Comparison of ENCODE assay signal across 14 cellular contexts in the genomic region with DNA sequence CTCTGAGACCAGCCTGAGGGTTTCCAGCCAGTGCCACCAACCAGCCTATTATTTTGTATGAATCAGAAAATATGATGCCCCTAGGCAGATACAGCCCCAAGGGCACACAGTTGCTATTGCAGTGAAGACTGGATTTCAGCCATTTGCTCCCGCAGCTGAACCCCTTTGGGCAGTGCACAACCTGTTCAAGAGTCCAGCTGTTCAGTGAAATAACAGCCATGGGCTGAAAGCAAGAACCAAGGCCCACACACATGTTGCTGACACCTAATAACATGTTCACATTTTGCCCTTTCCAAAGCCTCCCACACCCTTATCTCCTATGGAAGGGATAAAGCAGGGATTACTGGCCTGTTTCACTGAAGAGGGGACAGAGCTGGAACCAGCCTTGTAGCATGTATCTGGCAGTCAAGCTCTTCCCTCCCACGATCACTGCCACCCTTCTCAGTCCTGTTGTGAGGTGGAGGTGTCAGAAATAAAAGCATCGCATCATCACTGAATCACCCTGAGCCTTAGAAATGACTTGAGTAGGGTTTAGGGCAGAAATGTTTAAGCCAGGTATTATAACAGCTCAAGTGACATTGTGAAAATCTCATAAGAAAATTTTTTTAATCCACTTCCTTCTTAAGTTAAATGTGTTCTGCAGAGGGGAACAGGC.
"Had no signal": no experiment of that assay in that cellular context is flagged by ENCODE, and none has a peak within 500 bp of the region (broad histone marks: within the 10 kb centered on the region; RNA-seq: fewer than 3 reads in every experiment).

No MANE protein-coding gene starts in this region.

- H3K27ac Mint-ChIP-seq: activated B cell treated with CpG ODN at 0.5 μM for 24 hours, natural killer cell had no signal

- H3K27me3 Mint-ChIP-seq: activated B cell treated with CpG ODN at 0.5 μM for 24 hours had no signal

- DNase-seq: activated B cell treated with CpG ODN at 0.5 μM for 24 hours; activated naive CD4-positive, alpha-beta T cell treated with Interleukin-2 at 50 U/mL for 16 hours; body of pancreas; effector CD8-positive, alpha-beta T cell; foreskin melanocyte; mesenchymal stem cell; natural killer cell; posterior cingulate gyrus; retina; stimulated activated CD4-positive, alpha-beta T cell treated with anti-CD3 and anti-CD28 coated beads, Interleukin-12 subunit alpha, Interleukin-12 subunit beta, amount 100 ng/mL, for 4 hours; stimulated activated naive CD4-positive, alpha-beta T cell treated with Interleukin-2 at 50 U/mL for 16 hours; SW 1271 had no signal

- H3K4me1 ChIP-seq: body of pancreas, suprapubic skin had no signal

- H3K9me3 Mint-ChIP-seq: activated B cell treated with CpG ODN at 0.5 μM for 24 hours; central memory CD8-positive, alpha-beta T cell; natural killer cell had no signal

- H3K36me3 Mint-ChIP-seq: natural killer cell had no signal

- ATAC-seq: body of pancreas, natural killer cell had no signal

- H3K36me3 ChIP-seq: suprapubic skin had no signal

- H3K27ac ChIP-seq: body of pancreas, suprapubic skin had no signal

- H3K27me3 ChIP-seq: body of pancreas, suprapubic skin had no signal

- H3K4me3 ChIP-seq: body of pancreas, suprapubic skin had no signal

- H3K9me3 ChIP-seq: body of pancreas, suprapubic skin had no signal

- H3K4me3 Mint-ChIP-seq: activated B cell treated with CpG ODN at 0.5 μM for 24 hours; central memory CD8-positive, alpha-beta T cell; natural killer cell had no signal

- H3K4me1 Mint-ChIP-seq: activated B cell treated with CpG ODN at 0.5 μM for 24 hours; central memory CD8-positive, alpha-beta T cell; natural killer cell had no signal
